ENCODE assay signal across 18 cellular contexts in genomic region chr14:74917646-74918081, GRCh38. TPM values are rescaled to one million over a fixed set of nuclear protein-coding genes. Genes with fewer than 3 reads are reported as not detected.
DNase-seq lines count a peak whose midpoint lies in the region; ATAC-seq and TF ChIP-seq lines count a peak whose summit lies in the region.
"Had no signal": no experiment of that assay in that cellular context is flagged by ENCODE, and none has a peak within 500 bp of the region (broad histone marks: within the 10 kb centered on the region; RNA-seq: fewer than 3 reads in every experiment).

No MANE protein-coding gene starts in this region.

- H3K4me1 Mint-ChIP-seq in H9 (peaks cover 6 to 7% of the 10 kb centered on the region in 2 experiments; a peak in 3 of 4 replicates), endodermal cell (peaks cover 4% of the 10 kb centered on the region), Caco-2 (ENCODE audit: low read depth, unreplicated experiment) (no peaks in the 10 kb centered on the region)

- H3K27me3 ChIP-seq in H9 (ENCODE audit: insufficient read depth, low read length): no peaks in the 10 kb centered on the region
- H3K27me3 ChIP-seq in endodermal cell (ENCODE audit: control insufficient read depth, insufficient read depth, low read length, poor library complexity, severe bottlenecking): peaks cover 7% of the 10 kb centered on the region
- H3K27me3 ChIP-seq in skeletal muscle tissue (ENCODE audit: control insufficient read depth in 3 of 3, insufficient read depth in 3 of 3, low read length in 3 of 3): no peaks in the 10 kb centered on the region
- H3K27me3 ChIP-seq in Caco-2 (replicated peaks; ENCODE audit: control insufficient read depth, insufficient read depth, low read length): no peaks in the 10 kb centered on the region
- H3K27me3 ChIP-seq: foreskin keratinocyte had no signal

- no peak overlapping the region for H4K5ac ChIP-seq in H9 (ENCODE audit: insufficient read length, low read depth, low read length)

- no peak overlapping the region for H3K23ac ChIP-seq in H9 (ENCODE audit: insufficient read length, low read depth, low read length)

- no peak overlapping the region for H3T11ph ChIP-seq in H9 (ENCODE audit: low read length)

- DNase-seq in H9: no peak
- no peak for DNase-seq in endodermal cell
- DNase-seq in left lobe of liver (ENCODE audit: low spot score): no peak
- DNase-seq in ecto neural progenitor cell (ENCODE audit: low spot score): no peak
- no peak for DNase-seq in Caco-2
- DNase-seq in activated T-cell treated with anti-CD3 and anti-CD28 coated beads for 4 hours: no peak
- DNase-seq: activated CD8-positive, alpha-beta T cell treated with anti-CD3 and anti-CD28 coated beads, Interleukin-2, amount 10 ng/mL, durations not matched to agents 7 days and 5 days; activated naive CD4-positive, alpha-beta T cell treated with anti-CD3 and anti-CD28 coated beads for 36 hours; AML-193; foreskin keratinocyte; Karpas-422; kidney glomerular epithelial cell; NCI-H524 treated with DMSO at 0.1 percent for 48 hours; RPMI8226 had no signal

- H3K56ac ChIP-seq in H9 (ENCODE audit: insufficient read length, low read depth, low read length): no peak overlapping the region

- no peaks in the 10 kb centered on the region for H3K79me2 ChIP-seq in H9 (ENCODE audit: insufficient read depth, low read length)

- no peaks in the 10 kb centered on the region for H3K79me1 ChIP-seq in H9 (ENCODE audit: insufficient read depth, low read depth, low read length, poor library complexity, severe bottlenecking)

- TF ChIP-seq CTCF in H9 (conservative IDR thresholded peaks at IDR 0.05): no peak
- TF ChIP-seq CTCF in endodermal cell (conservative IDR thresholded peaks at IDR 0.05): no peak
- no peak for TF ChIP-seq CTCF in Caco-2 (IDR thresholded peaks at IDR 0.05; ENCODE audit: insufficient read depth in 1 of 2, low read depth in 1 of 2, low read length in 1 of 2, severe bottlenecking in 1 of 2, unreplicated experiment in 1 of 2)

- no peaks in the 10 kb centered on the region; the same call in 1 of the 2 replicates for H3K4me1 ChIP-seq in H9 (ENCODE audit: insufficient read depth, low read length)
- peaks cover 8% of the 10 kb centered on the region for H3K4me1 ChIP-seq in endodermal cell (ENCODE audit: control insufficient read depth, insufficient read depth, low read length)
- peaks cover 46 to 54% (median 47%) of the 10 kb centered on the region in 3 donors for H3K4me1 ChIP-seq in skeletal muscle tissue (ENCODE audit: control insufficient read depth in 3 of 3, insufficient read depth in 3 of 3, low read length in 3 of 3)
- no peaks in the 10 kb centered on the region for H3K4me1 ChIP-seq in Caco-2
- H3K4me1 ChIP-seq: foreskin keratinocyte had no signal

- H2AK5ac ChIP-seq in H9 (ENCODE audit: insufficient read length, low read length): no peak overlapping the region

- H2BK20ac ChIP-seq in H9 (ENCODE audit: low read depth, low read length, poor library complexity, severe bottlenecking): no peak overlapping the region

- peaks cover 2% of the 10 kb centered on the region for H3K23me2 ChIP-seq in H9 (ENCODE audit: insufficient read length, low read depth, low read length, poor library complexity, severe bottlenecking)

- BruUV-seq in Caco-2 (replicated peaks; lab: Mats Ljungman, UMichigan): no TSS peak

- ATAC-seq in left lobe of liver (peak; percentile 23), HG03571 (IDR thresholded peaks at IDR 0.05; ENCODE audit: unreplicated experiment) (no peak)
- ATAC-seq: activated CD8-positive, alpha-beta T cell treated with anti-CD3 and anti-CD28 coated beads, Interleukin-2, amount 10 ng/mL, durations not matched to agents 7 days and 5 days; foreskin keratinocyte; GM23338 had no signal

- H3K9me3 Mint-ChIP-seq in H9 (no peaks in the 10 kb centered on the region), endodermal cell (no peaks in the 10 kb centered on the region), Caco-2 (ENCODE audit: unreplicated experiment) (no peaks in the 10 kb centered on the region)
- H3K9me3 Mint-ChIP-seq: activated naive CD4-positive, alpha-beta T cell treated with anti-CD3 and anti-CD28 coated beads for 36 hours; GM23338 had no signal

- H3K27me3 Mint-ChIP-seq in H9 (ENCODE audit: low read depth): peaks cover 3% of the 10 kb centered on the region
- H3K27me3 Mint-ChIP-seq in endodermal cell (ENCODE audit: insufficient read depth): peaks cover 4% of the 10 kb centered on the region
- no peaks in the 10 kb centered on the region for H3K27me3 Mint-ChIP-seq in Caco-2 (ENCODE audit: insufficient read depth, unreplicated experiment)

- H3K27ac ChIP-seq in H9 (ENCODE audit: insufficient read length, low read depth, low read length) (no peak overlapping the region), endodermal cell (ENCODE audit: low read depth, low read length) (no peak overlapping the region), skeletal muscle tissue (ENCODE audit: low read depth, low read length) (peak overlapping the region; percentile 87)
- H3K27ac ChIP-seq: foreskin keratinocyte had no signal

- H3K18ac ChIP-seq in H9 (ENCODE audit: insufficient read length, low read depth, low read length): no peak overlapping the region

- intact Hi-C loops in Caco-2 (cut with micrococcal nuclease; ENCODE audit: unreplicated experiment): no loop called here

- H4K8ac ChIP-seq in H9 (replicated peaks; ENCODE audit: insufficient read length, low read depth, low read length): no peak overlapping the region

- H4K91ac ChIP-seq in H9 (ENCODE audit: insufficient read length, low read depth, low read length): no peak overlapping the region

- no peak overlapping the region for H3K4ac ChIP-seq in H9 (ENCODE audit: low read depth, low read length)

- H3K9ac ChIP-seq in H9 (ENCODE audit: extremely low read depth, insufficient read length, low read length) (no peak overlapping the region), endodermal cell (ENCODE audit: extremely low read depth, low read length, poor library complexity, severe bottlenecking) (no peak overlapping the region), skeletal muscle tissue (ENCODE audit: low read depth in 1 of 3, low read length in 3 of 3) (peak overlapping the region; percentile 28 to 74 (median 60))

- H3K4me3 ChIP-seq in endodermal cell (ENCODE audit: low read length) (no peak overlapping the region), skeletal muscle tissue (ENCODE audit: low read length in 3 of 3) (peak overlapping the region; percentile 9 to 49 (median 33)), Caco-2 (ENCODE audit: low read depth, low read length) (no peak overlapping the region)
- H3K4me3 ChIP-seq: GM23338 had no signal

- H2BK120ac ChIP-seq in H9 (ENCODE audit: low read depth, low read length, poor library complexity, severe bottlenecking): no peak overlapping the region

- H3K4me3 Mint-ChIP-seq in H9 (no peak overlapping the region; a peak in 1 of 5 replicates), endodermal cell (no peak overlapping the region), Caco-2 (ENCODE audit: unreplicated experiment) (no peak overlapping the region)
- H3K4me3 Mint-ChIP-seq: activated CD8-positive, alpha-beta T cell treated with anti-CD3 and anti-CD28 coated beads, Interleukin-2, amount 10 ng/mL, durations not matched to agents 7 days and 5 days; activated naive CD4-positive, alpha-beta T cell treated with anti-CD3 and anti-CD28 coated beads for 36 hours; GM23338 had no signal

- no peak overlapping the region for H2BK5ac ChIP-seq in H9 (ENCODE audit: insufficient read length, low read length)

- H3K36me3 Mint-ChIP-seq in H9 (ENCODE audit: insufficient read depth in 1 of 3, low read depth in 3 of 3) (peaks cover 0 to 6% (median 0%) of the 10 kb centered on the region in 3 experiments; a peak in 2 of 7 replicates), endodermal cell (ENCODE audit: low read depth) (peaks cover 3% of the 10 kb centered on the region), Caco-2 (ENCODE audit: insufficient read depth, unreplicated experiment) (peaks cover 4% of the 10 kb centered on the region)

- H3K9me3 ChIP-seq in H9 (ENCODE audit: control insufficient read depth, low read depth, low read length): no peaks in the 10 kb centered on the region
- H3K9me3 ChIP-seq in endodermal cell (ENCODE audit: control insufficient read depth, low read length): no peaks in the 10 kb centered on the region
- no peaks in the 10 kb centered on the region for H3K9me3 ChIP-seq in skeletal muscle tissue (ENCODE audit: control insufficient read depth in 3 of 3, low read length in 3 of 3)
- no peaks in the 10 kb centered on the region for H3K9me3 ChIP-seq in Caco-2

- no peak overlapping the region for H2BK12ac ChIP-seq in H9 (ENCODE audit: insufficient read length, low read depth, low read length)

- H3K36me3 ChIP-seq in endodermal cell (ENCODE audit: control insufficient read depth, insufficient read depth, low read length): no peaks in the 10 kb centered on the region
- peaks cover 5 to 10% (median 8%) of the 10 kb centered on the region in 3 donors for H3K36me3 ChIP-seq in skeletal muscle tissue (ENCODE audit: control insufficient read depth in 3 of 3, insufficient read depth in 3 of 3, low read length in 3 of 3)
- H3K36me3 ChIP-seq in Caco-2 (ENCODE audit: control insufficient read depth, insufficient read depth, low read length): no peaks in the 10 kb centered on the region

- WGBS in H9 (ENCODE audit: extremely low coverage, insufficient read length, low lambda C conversion rate): no CpG with 5 or more reads among the region's 13 CpGs
- WGBS in endodermal cell (ENCODE audit: insufficient coverage in 1 of 2, insufficient read length in 1 of 2), 2 experiments: 85 to 87% methylated on average over 8 to 13 of the region's 13 CpGs

- H3K4me2 ChIP-seq in H9 (ENCODE audit: insufficient read depth, insufficient read length, low read length): no peak overlapping the region
- H3K4me2 ChIP-seq: GM23338 had no signal

- H2BK15ac ChIP-seq in H9 (ENCODE audit: low read depth, low read length): no peak overlapping the region

- POLR2A ChIA-PET in Caco-2 (lab: Charles Lee): no interaction called here

- no peak overlapping the region; the same call in 1 of the 2 replicates for H3K14ac ChIP-seq in H9 (ENCODE audit: insufficient read depth, low read length)

- CTCF ChIA-PET in Caco-2 (lab: Charles Lee): no interaction called here

- no peaks in the 10 kb centered on the region for H4K20me1 ChIP-seq in H9 (ENCODE audit: control insufficient read depth, insufficient read depth, insufficient read length)

- H2AFZ ChIP-seq in H9 (ENCODE audit: low read length): no peak overlapping the region
- H2AFZ ChIP-seq: GM23338 had no signal

- peak overlapping the region in 2 of 3 experiments; percentile 9 to 77; a peak in 4 of 7 replicates for H3K27ac Mint-ChIP-seq in H9
- peak overlapping the region; percentile 82 for H3K27ac Mint-ChIP-seq in endodermal cell
- H3K27ac Mint-ChIP-seq in Caco-2 (ENCODE audit: unreplicated experiment): no peak overlapping the region
- H3K27ac Mint-ChIP-seq: activated CD8-positive, alpha-beta T cell treated with anti-CD3 and anti-CD28 coated beads, Interleukin-2, amount 10 ng/mL, durations not matched to agents 7 days and 5 days; activated naive CD4-positive, alpha-beta T cell treated with anti-CD3 and anti-CD28 coated beads for 36 hours; GM23338 had no signal

RNA-seq across cellular contexts. Expression of gene RPS6KL1, which starts 5.4 kb away (rescaled TPM):
- 13.8 and 18.8 TPM in 2 replicates for total RNA-seq in H9 (2021)
- total RNA-seq in endodermal cell: 10 to 100 TPM in 1 of 2 donors, 1 to 10 TPM in 1; 4.4 to 10.4 TPM
- polyA plus RNA-seq in endodermal cell (2013, experiment 1 of 2): 9.9 TPM
- polyA plus RNA-seq in endodermal cell (2013, experiment 2 of 2): 8.9 TPM
- total RNA-seq in left lobe of liver: 4.6 TPM
- 3.1 TPM for total RNA-seq in skeletal muscle tissue
- total RNA-seq in Caco-2 (2022): 6.8 and 9.8 TPM in 2 replicates

RNA-seq across cellular contexts. Expression of gene DLST, which starts 35.9 kb away (rescaled TPM):
- total RNA-seq in H9 (2021) (116 and 120 TPM in 2 replicates), endodermal cell (100 to 1,000 TPM; 119 to 126 TPM), left lobe of liver (65.6 TPM), skeletal muscle tissue (38.1 TPM), Caco-2 (2022) (81.4 and 88.1 TPM in 2 replicates)
- polyA plus RNA-seq in endodermal cell (2013, experiment 1 of 2): 84.7 TPM
- 76.8 TPM for polyA plus RNA-seq in endodermal cell (2013, experiment 2 of 2)

RNA-seq across cellular contexts. Expression of gene PGF, which starts 37.7 kb away (rescaled TPM):
- total RNA-seq in H9 (2021) (2.3 and 2.8 TPM in 2 replicates), endodermal cell (1 to 10 TPM; 5.0 to 7.6 TPM), left lobe of liver (2.8 TPM), skeletal muscle tissue (8.9 TPM), Caco-2 (2022) (8.9 and 9.1 TPM in 2 replicates)
- polyA plus RNA-seq in endodermal cell (2013, experiment 1 of 2): 6.4 TPM
- 6.2 TPM for polyA plus RNA-seq in endodermal cell (2013, experiment 2 of 2)

RNA-seq across cellular contexts. Expression of gene PROX2, which starts 41.7 kb away (rescaled TPM):
- total RNA-seq in H9 (2021) (not detected in 2 replicates), endodermal cell (not detected), left lobe of liver (not detected), skeletal muscle tissue (not detected), Caco-2 (2022) (not detected in 2 replicates)
- not detected for polyA plus RNA-seq in endodermal cell (2013, experiment 1 of 2)
- polyA plus RNA-seq in endodermal cell (2013, experiment 2 of 2): not detected
- total RNA-seq: Daoy, foreskin keratinocyte, GM23338 had no signal
- polyA plus RNA-seq: foreskin keratinocyte had no signal

Comparison
In these comparisons a context has a peak if more than half of its experiments do, and no peak if none do; other contexts are left out.
1. H3K9ac ChIP-seq: peak in skeletal muscle tissue (3 of 3); none in H9 (single experiment) and endodermal cell (single experiment).
2. H3K4me3 ChIP-seq: peak in skeletal muscle tissue (3 of 3); none in endodermal cell (single experiment) and Caco-2 (single experiment).